Comparison of ENCODE assay signal across 1 cellular context in the genomic region with DNA sequence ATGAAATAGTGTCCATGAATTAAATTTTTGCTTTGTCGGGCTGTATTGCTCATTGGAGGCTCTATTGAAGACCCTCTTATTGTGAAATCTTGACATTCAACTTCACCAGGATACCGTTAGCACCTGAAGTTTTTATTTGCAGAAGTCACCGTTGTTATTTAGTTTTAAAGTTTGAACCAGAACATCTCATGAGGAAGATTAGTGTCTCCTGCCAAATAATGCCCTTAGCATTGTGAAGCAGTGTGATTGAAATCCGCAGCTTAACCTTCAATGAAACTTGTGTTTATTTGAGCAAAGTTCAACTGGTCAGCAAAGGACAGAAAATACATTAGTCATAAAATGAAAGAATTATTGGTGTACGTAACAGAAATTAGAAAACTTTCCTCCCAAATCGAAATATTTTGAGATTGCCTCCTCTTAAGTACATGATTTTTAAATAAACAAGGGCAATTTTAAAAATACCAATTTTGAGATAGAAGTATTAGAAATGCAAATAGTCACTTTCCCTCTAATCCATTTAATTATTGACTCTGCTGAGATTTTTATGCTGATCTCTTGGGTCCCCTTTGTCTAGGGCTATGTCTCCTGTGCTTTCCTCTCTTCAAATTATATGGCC.
TF ChIP-seq lines count a peak whose summit lies in the region.

No MANE protein-coding gene starts in this region.

TF ChIP-seq in HepG2, 621 proteins besides CTCF, POLR2A, EP300 and RAD21 (continued from another document and continues in another):
- TF ChIP-seq, protein P1, sequence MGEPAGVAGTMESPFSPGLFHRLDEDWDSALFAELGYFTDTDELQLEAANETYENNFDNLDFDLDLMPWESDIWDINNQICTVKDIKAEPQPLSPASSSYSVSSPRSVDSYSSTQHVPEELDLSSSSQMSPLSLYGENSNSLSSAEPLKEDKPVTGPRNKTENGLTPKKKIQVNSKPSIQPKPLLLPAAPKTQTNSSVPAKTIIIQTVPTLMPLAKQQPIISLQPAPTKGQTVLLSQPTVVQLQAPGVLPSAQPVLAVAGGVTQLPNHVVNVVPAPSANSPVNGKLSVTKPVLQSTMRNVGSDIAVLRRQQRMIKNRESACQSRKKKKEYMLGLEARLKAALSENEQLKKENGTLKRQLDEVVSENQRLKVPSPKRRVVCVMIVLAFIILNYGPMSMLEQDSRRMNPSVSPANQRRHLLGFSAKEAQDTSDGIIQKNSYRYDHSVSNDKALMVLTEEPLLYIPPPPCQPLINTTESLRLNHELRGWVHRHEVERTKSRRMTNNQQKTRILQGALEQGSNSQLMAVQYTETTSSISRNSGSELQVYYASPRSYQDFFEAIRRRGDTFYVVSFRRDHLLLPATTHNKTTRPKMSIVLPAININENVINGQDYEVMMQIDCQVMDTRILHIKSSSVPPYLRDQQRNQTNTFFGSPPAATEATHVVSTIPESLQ (CRISPR knock-in tag; conservative IDR thresholded peaks at IDR 0.05): no peak
- TF ChIP-seq, protein P2, sequence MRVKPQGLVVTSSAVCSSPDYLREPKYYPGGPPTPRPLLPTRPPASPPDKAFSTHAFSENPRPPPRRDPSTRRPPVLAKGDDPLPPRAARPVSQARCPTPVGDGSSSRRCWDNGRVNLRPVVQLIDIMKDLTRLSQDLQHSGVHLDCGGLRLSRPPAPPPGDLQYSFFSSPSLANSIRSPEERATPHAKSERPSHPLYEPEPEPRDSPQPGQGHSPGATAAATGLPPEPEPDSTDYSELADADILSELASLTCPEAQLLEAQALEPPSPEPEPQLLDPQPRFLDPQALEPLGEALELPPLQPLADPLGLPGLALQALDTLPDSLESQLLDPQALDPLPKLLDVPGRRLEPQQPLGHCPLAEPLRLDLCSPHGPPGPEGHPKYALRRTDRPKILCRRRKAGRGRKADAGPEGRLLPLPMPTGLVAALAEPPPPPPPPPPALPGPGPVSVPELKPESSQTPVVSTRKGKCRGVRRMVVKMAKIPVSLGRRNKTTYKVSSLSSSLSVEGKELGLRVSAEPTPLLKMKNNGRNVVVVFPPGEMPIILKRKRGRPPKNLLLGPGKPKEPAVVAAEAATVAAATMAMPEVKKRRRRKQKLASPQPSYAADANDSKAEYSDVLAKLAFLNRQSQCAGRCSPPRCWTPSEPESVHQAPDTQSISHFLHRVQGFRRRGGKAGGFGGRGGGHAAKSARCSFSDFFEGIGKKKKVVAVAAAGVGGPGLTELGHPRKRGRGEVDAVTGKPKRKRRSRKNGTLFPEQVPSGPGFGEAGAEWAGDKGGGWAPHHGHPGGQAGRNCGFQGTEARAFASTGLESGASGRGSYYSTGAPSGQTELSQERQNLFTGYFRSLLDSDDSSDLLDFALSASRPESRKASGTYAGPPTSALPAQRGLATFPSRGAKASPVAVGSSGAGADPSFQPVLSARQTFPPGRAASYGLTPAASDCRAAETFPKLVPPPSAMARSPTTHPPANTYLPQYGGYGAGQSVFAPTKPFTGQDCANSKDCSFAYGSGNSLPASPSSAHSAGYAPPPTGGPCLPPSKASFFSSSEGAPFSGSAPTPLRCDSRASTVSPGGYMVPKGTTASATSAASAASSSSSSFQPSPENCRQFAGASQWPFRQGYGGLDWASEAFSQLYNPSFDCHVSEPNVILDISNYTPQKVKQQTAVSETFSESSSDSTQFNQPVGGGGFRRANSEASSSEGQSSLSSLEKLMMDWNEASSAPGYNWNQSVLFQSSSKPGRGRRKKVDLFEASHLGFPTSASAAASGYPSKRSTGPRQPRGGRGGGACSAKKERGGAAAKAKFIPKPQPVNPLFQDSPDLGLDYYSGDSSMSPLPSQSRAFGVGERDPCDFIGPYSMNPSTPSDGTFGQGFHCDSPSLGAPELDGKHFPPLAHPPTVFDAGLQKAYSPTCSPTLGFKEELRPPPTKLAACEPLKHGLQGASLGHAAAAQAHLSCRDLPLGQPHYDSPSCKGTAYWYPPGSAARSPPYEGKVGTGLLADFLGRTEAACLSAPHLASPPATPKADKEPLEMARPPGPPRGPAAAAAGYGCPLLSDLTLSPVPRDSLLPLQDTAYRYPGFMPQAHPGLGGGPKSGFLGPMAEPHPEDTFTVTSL (CRISPR knock-in tag; IDR thresholded peaks at IDR 0.05; ENCODE audit: borderline replicate concordance): peak; percentile 75; the same call in 1 of the 2 replicates
- TF ChIP-seq ISL2 (CRISPR knock-in tag; IDR thresholded peaks at IDR 0.05): peak; percentile 47; the same call in 1 of the 2 replicates
- TF ChIP-seq MIER2 (CRISPR knock-in tag; IDR thresholded peaks at IDR 0.05): 0 out of 2 replicates have a peak, but pooled peaks have one; percentile 23
- 0 out of 2 replicates have a peak, but pooled peaks have one; percentile 36 for TF ChIP-seq ZNF292 (CRISPR knock-in tag; IDR thresholded peaks at IDR 0.05; ENCODE audit: borderline replicate concordance, low read depth)
- TF ChIP-seq SOX13 (IDR thresholded peaks at IDR 0.05): no peak
- peak in 1 of 2 experiments; percentile 92; a peak in 2 of 4 replicates for TF ChIP-seq SOX13 (CRISPR knock-in tag; conservative IDR thresholded peaks at IDR 0.05 in 1 of 2, IDR thresholded peaks at IDR 0.05 in 1 of 2)
- peak; percentile 60 for TF ChIP-seq HDAC2 (CRISPR knock-in tag; IDR thresholded peaks at IDR 0.05)
- TF ChIP-seq NR2F6 (IDR thresholded peaks at IDR 0.05): peak; percentile 42
- peak; percentile 52; the same call in 1 of the 2 replicates for TF ChIP-seq NR2F6 (CRISPR knock-in tag; IDR thresholded peaks at IDR 0.05)
- TF ChIP-seq FOXO1 (CRISPR knock-in tag; IDR thresholded peaks at IDR 0.05): peak; percentile 72
- TF ChIP-seq, protein P3, sequence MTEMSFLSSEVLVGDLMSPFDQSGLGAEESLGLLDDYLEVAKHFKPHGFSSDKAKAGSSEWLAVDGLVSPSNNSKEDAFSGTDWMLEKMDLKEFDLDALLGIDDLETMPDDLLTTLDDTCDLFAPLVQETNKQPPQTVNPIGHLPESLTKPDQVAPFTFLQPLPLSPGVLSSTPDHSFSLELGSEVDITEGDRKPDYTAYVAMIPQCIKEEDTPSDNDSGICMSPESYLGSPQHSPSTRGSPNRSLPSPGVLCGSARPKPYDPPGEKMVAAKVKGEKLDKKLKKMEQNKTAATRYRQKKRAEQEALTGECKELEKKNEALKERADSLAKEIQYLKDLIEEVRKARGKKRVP (CRISPR knock-in tag; IDR thresholded peaks at IDR 0.05): 0 out of 4 replicates have a peak, but pooled peaks of 1 of the 2 experiments have one; percentile 21
- TF ChIP-seq CEBPB (IDR thresholded peaks at IDR 0.05; ENCODE audit: borderline replicate concordance, low read depth, low read length): peak; percentile 33
- peak; percentile 19; the same call in 1 of the 2 replicates for TF ChIP-seq SP5 (CRISPR knock-in tag; IDR thresholded peaks at IDR 0.05; ENCODE audit: borderline replicate concordance, low read depth)
- TF ChIP-seq FOXK1 (CRISPR knock-in tag; IDR thresholded peaks at IDR 0.05; ENCODE audit: borderline replicate concordance, low read depth): no peak
- no peak for TF ChIP-seq NONO (IDR thresholded peaks at IDR 0.05)
- TF ChIP-seq NONO (CRISPR knock-in tag; conservative IDR thresholded peaks at IDR 0.05): peak; percentile 37; the same call in 1 of the 2 replicates
- no peak for TF ChIP-seq FOXA1 (IDR thresholded peaks at IDR 0.05)
- peak; percentile 58 for TF ChIP-seq FOXA1 (CRISPR knock-in tag; IDR thresholded peaks at IDR 0.05)
- TF ChIP-seq SNAI1 (CRISPR knock-in tag; IDR thresholded peaks at IDR 0.05; ENCODE audit: borderline replicate concordance): no peak
- TF ChIP-seq ZZZ3 (CRISPR knock-in tag; IDR thresholded peaks at IDR 0.05; ENCODE audit: borderline replicate concordance): no peak
- TF ChIP-seq GATAD2A (CRISPR knock-in tag; IDR thresholded peaks at IDR 0.05): peak; percentile 83
- TF ChIP-seq, protein P4, sequence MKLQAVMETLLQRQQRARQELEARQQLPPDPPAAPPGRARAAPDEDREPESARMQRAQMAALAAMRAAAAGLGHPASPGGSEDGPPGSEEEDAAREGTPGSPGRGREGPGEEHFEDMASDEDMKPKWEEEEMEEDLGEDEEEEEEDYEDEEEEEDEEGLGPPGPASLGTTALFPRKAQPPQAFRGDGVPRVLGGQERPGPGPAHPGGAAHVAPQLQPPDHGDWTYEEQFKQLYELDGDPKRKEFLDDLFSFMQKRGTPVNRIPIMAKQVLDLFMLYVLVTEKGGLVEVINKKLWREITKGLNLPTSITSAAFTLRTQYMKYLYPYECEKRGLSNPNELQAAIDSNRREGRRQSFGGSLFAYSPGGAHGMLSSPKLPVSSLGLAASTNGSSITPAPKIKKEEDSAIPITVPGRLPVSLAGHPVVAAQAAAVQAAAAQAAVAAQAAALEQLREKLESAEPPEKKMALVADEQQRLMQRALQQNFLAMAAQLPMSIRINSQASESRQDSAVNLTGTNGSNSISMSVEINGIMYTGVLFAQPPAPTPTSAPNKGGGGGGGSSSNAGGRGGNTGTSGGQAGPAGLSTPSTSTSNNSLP (IDR thresholded peaks at IDR 0.05; ENCODE audit: low read depth, low read length): peak; percentile 85
- no peak for TF ChIP-seq SOX6 (IDR thresholded peaks at IDR 0.05)
- peak; percentile 88 for TF ChIP-seq SOX6 (CRISPR knock-in tag; IDR thresholded peaks at IDR 0.05)
- no peak for TF ChIP-seq ZNF180 (CRISPR knock-in tag; IDR thresholded peaks at IDR 0.05; ENCODE audit: borderline replicate concordance, low read depth)
- peak; percentile 24; the same call in 1 of the 2 replicates for TF ChIP-seq ZNF331 (CRISPR knock-in tag; IDR thresholded peaks at IDR 0.05)
- TF ChIP-seq NFIC (IDR thresholded peaks at IDR 0.05; ENCODE audit: low read length): peak; percentile 55; the same call in 1 of the 2 replicates
- 0 out of 2 replicates have a peak, but pooled peaks have one; percentile 26 for TF ChIP-seq ERF (CRISPR knock-in tag; IDR thresholded peaks at IDR 0.05)
- no peak for TF ChIP-seq JDP2 (CRISPR knock-in tag; IDR thresholded peaks at IDR 0.05; ENCODE audit: borderline replicate concordance)
- TF ChIP-seq, protein P5, sequence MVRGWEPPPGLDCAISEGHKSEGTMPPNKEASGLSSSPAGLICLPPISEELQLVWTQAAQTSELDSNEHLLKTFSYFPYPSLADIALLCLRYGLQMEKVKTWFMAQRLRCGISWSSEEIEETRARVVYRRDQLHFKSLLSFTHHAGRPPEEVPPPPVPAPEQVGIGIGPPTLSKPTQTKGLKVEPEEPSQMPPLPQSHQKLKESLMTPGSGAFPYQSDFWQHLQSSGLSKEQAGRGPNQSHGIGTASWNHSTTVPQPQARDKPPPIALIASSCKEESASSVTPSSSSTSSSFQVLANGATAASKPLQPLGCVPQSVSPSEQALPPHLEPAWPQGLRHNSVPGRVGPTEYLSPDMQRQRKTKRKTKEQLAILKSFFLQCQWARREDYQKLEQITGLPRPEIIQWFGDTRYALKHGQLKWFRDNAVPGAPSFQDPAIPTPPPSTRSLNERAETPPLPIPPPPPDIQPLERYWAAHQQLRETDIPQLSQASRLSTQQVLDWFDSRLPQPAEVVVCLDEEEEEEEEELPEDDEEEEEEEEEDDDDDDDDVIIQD (CRISPR knock-in tag; IDR thresholded peaks at IDR 0.05; ENCODE audit: low read depth): peak; percentile 49; the same call in 1 of the 2 replicates
- peak; percentile 72 for TF ChIP-seq RARA (CRISPR knock-in tag; IDR thresholded peaks at IDR 0.05)
- TF ChIP-seq PITX1 (CRISPR knock-in tag; IDR thresholded peaks at IDR 0.05): peak; percentile 78
- TF ChIP-seq FOXJ3 (CRISPR knock-in tag; IDR thresholded peaks at IDR 0.05; ENCODE audit: borderline replicate concordance): peak; percentile 27; the same call in 1 of the 2 replicates
- peak; percentile 75; the same call in 1 of the 2 replicates for TF ChIP-seq NCOR1 (IDR thresholded peaks at IDR 0.05; ENCODE audit: borderline replicate concordance, low read length)
- no peak for TF ChIP-seq ZFAT (CRISPR knock-in tag; conservative IDR thresholded peaks at IDR 0.05)
- peak; percentile 58 for TF ChIP-seq NCOA2 (CRISPR knock-in tag; IDR thresholded peaks at IDR 0.05)
- TF ChIP-seq CREM (IDR thresholded peaks at IDR 0.05): peak; percentile 51
- TF ChIP-seq CREM (CRISPR knock-in tag; IDR thresholded peaks at IDR 0.05): no peak
- TF ChIP-seq FOXA3 (CRISPR knock-in tag; IDR thresholded peaks at IDR 0.05): peak; percentile 77
- TF ChIP-seq, protein P6, sequence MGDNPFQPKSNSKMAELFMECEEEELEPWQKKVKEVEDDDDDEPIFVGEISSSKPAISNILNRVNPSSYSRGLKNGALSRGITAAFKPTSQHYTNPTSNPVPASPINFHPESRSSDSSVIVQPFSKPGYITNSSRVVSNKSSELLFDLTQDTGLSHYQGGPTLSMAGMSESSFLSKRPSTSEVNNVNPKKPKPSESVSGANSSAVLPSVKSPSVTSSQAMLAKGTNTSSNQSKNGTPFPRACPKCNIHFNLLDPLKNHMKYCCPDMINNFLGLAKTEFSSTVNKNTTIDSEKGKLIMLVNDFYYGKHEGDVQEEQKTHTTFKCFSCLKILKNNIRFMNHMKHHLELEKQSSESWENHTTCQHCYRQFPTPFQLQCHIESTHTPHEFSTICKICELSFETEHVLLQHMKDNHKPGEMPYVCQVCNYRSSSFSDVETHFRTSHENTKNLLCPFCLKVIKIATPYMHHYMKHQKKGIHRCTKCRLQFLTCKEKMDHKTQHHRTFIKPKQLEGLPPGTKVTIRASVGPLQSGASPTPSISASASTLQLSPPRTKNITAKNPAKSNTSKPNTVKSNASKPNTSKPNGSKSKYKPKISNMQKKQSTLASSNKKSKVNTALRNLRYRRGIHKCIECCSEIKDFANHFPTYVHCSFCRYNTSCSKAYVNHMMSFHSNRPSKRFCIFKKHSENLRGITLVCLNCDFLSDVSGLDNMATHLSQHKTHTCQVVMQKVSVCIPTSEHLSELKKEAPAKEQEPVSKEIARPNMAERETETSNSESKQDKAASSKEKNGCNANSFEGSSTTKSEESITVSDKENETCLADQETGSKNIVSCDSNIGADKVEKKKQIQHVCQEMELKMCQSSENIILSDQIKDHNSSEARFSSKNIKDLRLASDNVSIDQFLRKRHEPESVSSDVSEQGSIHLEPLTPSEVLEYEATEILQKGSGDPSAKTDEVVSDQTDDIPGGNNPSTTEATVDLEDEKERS (CRISPR knock-in tag; IDR thresholded peaks at IDR 0.05): 0 out of 2 replicates have a peak, but pooled peaks have one; percentile 18
- peak; percentile 80 for TF ChIP-seq HMG20A (CRISPR knock-in tag; IDR thresholded peaks at IDR 0.05; ENCODE audit: borderline replicate concordance)
- TF ChIP-seq ZNF570 (CRISPR knock-in tag; IDR thresholded peaks at IDR 0.05; ENCODE audit: borderline replicate concordance): no peak
